Comparison of ENCODE assay signal across 11 cellular contexts in genomic region chr20:21510995-21511394, GRCh38. TPM values are rescaled to one million over a fixed set of nuclear protein-coding genes. Genes with fewer than 3 reads are reported as not detected.
DNase-seq lines count a peak whose midpoint lies in the region; ATAC-seq and TF ChIP-seq lines count a peak whose summit lies in the region.
"Had no signal": no experiment of that assay in that cellular context is flagged by ENCODE, and none has a peak within 500 bp of the region (broad histone marks: within the 10 kb centered on the region; RNA-seq: fewer than 3 reads in every experiment).

No MANE protein-coding gene starts in this region.

- no peak overlapping the region for H3K4me3 ChIP-seq in testis

- no peak for TF ChIP-seq POLR2A in testis (IDR thresholded peaks at IDR 0.05)

- H3K4me1 Mint-ChIP-seq in CD14-positive monocyte = peaks cover 41% of the 10 kb centered on the region
- peaks cover 36% of the 10 kb centered on the region for H3K4me1 Mint-ChIP-seq in HFFc6 (ENCODE audit: low read depth)
- peaks cover 30% of the 10 kb centered on the region for H3K4me1 Mint-ChIP-seq in endothelial cell (ENCODE audit: unreplicated experiment)
- H3K4me1 Mint-ChIP-seq in progenitor cell of endocrine pancreas (ENCODE audit: low read depth) = peaks cover 12% of the 10 kb centered on the region

- H3K36me3 Mint-ChIP-seq in CD14-positive monocyte (peaks cover 0 to 6% of the 10 kb centered on the region in 2 donors), HFFc6 (ENCODE audit: low read depth) (peaks cover 9% of the 10 kb centered on the region; the same call in 1 of the 2 replicates), endothelial cell (ENCODE audit: low read depth, unreplicated experiment) (no peaks in the 10 kb centered on the region), progenitor cell of endocrine pancreas (ENCODE audit: insufficient read depth) (no peaks in the 10 kb centered on the region)

- peaks cover 0 to 32% (median 15%) of the 10 kb centered on the region in 7 donors for H3K9me3 Mint-ChIP-seq in CD14-positive monocyte
- H3K9me3 Mint-ChIP-seq in HFFc6 = no peaks in the 10 kb centered on the region; the same call in 1 of the 2 replicates
- H3K9me3 Mint-ChIP-seq in endothelial cell (ENCODE audit: unreplicated experiment) = no peaks in the 10 kb centered on the region
- no peaks in the 10 kb centered on the region for H3K9me3 Mint-ChIP-seq in progenitor cell of endocrine pancreas (ENCODE audit: low read depth)

- no peaks in the 10 kb centered on the region for H3K9me3 ChIP-seq in testis

- H3K27ac ChIP-seq in testis = no peak overlapping the region

- TF ChIP-seq CTCF in CD14-positive monocyte (IDR thresholded peaks at IDR 0.05) (no peak), HFFc6 (IDR thresholded peaks at IDR 0.05) (no peak), endothelial cell (IDR thresholded peaks at IDR 0.05; ENCODE audit: unreplicated experiment) (no peak), progenitor cell of endocrine pancreas (IDR thresholded peaks at IDR 0.05; ENCODE audit: unreplicated experiment) (no peak), GM10266 (IDR thresholded peaks at IDR 0.05; ENCODE audit: control insufficient read depth, insufficient read depth, low read depth, missing control alignments) (no peak), testis (IDR thresholded peaks at IDR 0.05) (no peak)

- H3K27me3 Mint-ChIP-seq in CD14-positive monocyte (ENCODE audit: low read depth in 3 of 3) (peaks cover 89 to 98% (median 95%) of the 10 kb centered on the region in 3 donors), HFFc6 (ENCODE audit: insufficient read depth) (peaks cover 54% of the 10 kb centered on the region), endothelial cell (ENCODE audit: unreplicated experiment) (peaks cover 43% of the 10 kb centered on the region), progenitor cell of endocrine pancreas (peaks cover 84% of the 10 kb centered on the region)

- H3K4me1 ChIP-seq in testis = peaks cover 29% of the 10 kb centered on the region

- H3K27me3 ChIP-seq in testis = peaks cover 4% of the 10 kb centered on the region

- DNase-seq in CD14-positive monocyte (ENCODE audit: low spot score) (no peak), HFFc6 (no peak), endothelial cell (ENCODE audit: low spot score) (no peak), progenitor cell of endocrine pancreas (ENCODE audit: low spot score, unreplicated experiment) (no peak), GM10266 (ENCODE audit: extremely low spot score) (no peak), ureter (ENCODE audit: low spot score) (no peak), testis (no peak)
- DNase-seq: COR-L47, NCI-H1105 treated with DMSO at 0.1 percent for 48 hours, small intestine had no signal

- no peak for ATAC-seq in SK-N-SH treated with all-trans-retinoic acid at 6 μM for 48 hours

- no peaks in the 10 kb centered on the region for H3K36me3 ChIP-seq in testis (ENCODE audit: low read depth, missing control alignments)

- intact Hi-C loops in CD14-positive monocyte (cut with micrococcal nuclease) (no loop called here), testis (cut with DNase I; ENCODE audit: low total_unique reads) (no loop called here)

- 33 to 34% methylated on average over 16 of the region's 16 CpGs for WGBS in testis, 2 donors

- H3K4me3 Mint-ChIP-seq in CD14-positive monocyte (peak overlapping the region; percentile 27 to 79), HFFc6 (peak overlapping the region; percentile 53), endothelial cell (ENCODE audit: unreplicated experiment) (peak overlapping the region; percentile 80), progenitor cell of endocrine pancreas (ENCODE audit: low read depth) (peak overlapping the region; percentile 43)

- no peak overlapping the region for H3K27ac Mint-ChIP-seq in CD14-positive monocyte
- H3K27ac Mint-ChIP-seq in HFFc6 = no peak overlapping the region
- H3K27ac Mint-ChIP-seq in endothelial cell (ENCODE audit: unreplicated experiment) = no peak overlapping the region
- no peak overlapping the region for H3K27ac Mint-ChIP-seq in progenitor cell of endocrine pancreas

TF ChIP-seq in SK-N-SH treated with all-trans-retinoic acid at 6 μM for 48 hours, 23 proteins besides CTCF, POLR2A, EP300 and RAD21:
- TF ChIP-seq ISL1 (CRISPR knock-in tag; IDR thresholded peaks at IDR 0.05) (no peak), ZNF8 (CRISPR knock-in tag; IDR thresholded peaks at IDR 0.05) (no peak), ZFP30 (CRISPR knock-in tag; IDR thresholded peaks at IDR 0.05) (no peak), PPARA (CRISPR knock-in tag; IDR thresholded peaks at IDR 0.05; ENCODE audit: borderline replicate concordance) (no peak), POU6F1 (CRISPR knock-in tag; IDR thresholded peaks at IDR 0.05; ENCODE audit: borderline replicate concordance, low read depth) (no peak), ARNTL (CRISPR knock-in tag; IDR thresholded peaks at IDR 0.05; ENCODE audit: borderline replicate concordance, low read depth) (no peak), RARB (CRISPR knock-in tag; IDR thresholded peaks at IDR 0.05) (no peak), PATZ1 (CRISPR knock-in tag; IDR thresholded peaks at IDR 0.05; ENCODE audit: borderline replicate concordance) (no peak), ZNF70 (CRISPR knock-in tag; IDR thresholded peaks at IDR 0.05) (no peak), BACH2 (CRISPR knock-in tag; IDR thresholded peaks at IDR 0.05; ENCODE audit: borderline replicate concordance) (no peak), ZC3H10 (CRISPR knock-in tag; IDR thresholded peaks at IDR 0.05) (no peak), CSDC2 (CRISPR knock-in tag; IDR thresholded peaks at IDR 0.05) (no peak), TCF4 (CRISPR knock-in tag; IDR thresholded peaks at IDR 0.05; ENCODE audit: borderline replicate concordance) (no peak)

RNA-seq across cellular contexts. Expression of gene NKX2-2, which starts 2.9 kb away (rescaled TPM):
- polyA plus RNA-seq in CD14-positive monocyte (not detected), testis (ENCODE audit: insufficient read depth, low read depth, low replicate concordance) (not detected)
- total RNA-seq in HFFc6 (2021; fragmentation: NEBNext Ultra II Directional; extraction: Animal tissue kit (Norgen Biotek cat#: 25700)) = under 1 TPM in 4 of 6 experiments, not detected in 2; 0.32 to 0.63 (median 0.44) TPM
- total RNA-seq in endothelial cell (ENCODE audit: unreplicated experiment) (0.82 TPM), progenitor cell of endocrine pancreas (15.5 and 16.1 TPM in 2 replicates), ureter (not detected), testis (under 1 TPM in 1 of 2 donors, not detected in 1; 0.16 TPM)
